Comparison of ENCODE assay signal across 28 cellular contexts in the genomic region with DNA sequence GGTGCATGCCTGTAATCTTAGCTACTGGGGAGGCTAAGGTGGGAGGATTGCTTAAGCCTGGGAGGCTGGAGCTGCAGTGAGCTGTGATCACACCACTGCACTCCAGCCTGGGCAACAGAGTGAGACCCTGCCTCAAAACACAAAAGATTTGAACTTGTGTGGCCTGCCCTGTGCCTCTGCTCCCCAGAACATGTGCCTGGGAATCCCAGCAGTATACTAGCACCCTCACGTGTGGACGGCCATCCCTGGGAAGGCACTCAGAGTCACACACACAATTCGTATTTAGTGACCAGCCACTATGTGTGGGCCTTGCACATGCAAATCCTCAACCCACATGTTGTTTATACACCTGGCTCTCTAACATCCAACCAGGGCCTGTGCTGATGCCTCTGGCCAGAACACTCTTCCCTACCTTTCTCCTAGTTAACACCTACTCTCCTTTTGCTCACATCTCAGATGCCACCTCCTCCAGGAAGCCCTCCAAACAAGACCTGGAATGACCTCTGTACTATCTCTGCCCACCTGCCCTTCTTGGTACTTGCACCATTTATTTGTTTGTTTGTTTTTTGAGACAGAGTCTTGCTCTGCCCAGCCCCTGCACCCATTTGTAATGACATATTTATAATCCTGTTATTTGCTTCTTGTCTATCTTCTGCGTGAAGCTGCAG.
"Had no signal": no experiment of that assay in that cellular context is flagged by ENCODE, and none has a peak within 500 bp of the region (broad histone marks: within the 10 kb centered on the region; RNA-seq: fewer than 3 reads in every experiment).

No MANE protein-coding gene starts in this region.

- H3K27ac ChIP-seq: cardiac muscle cell, SK-N-MC, VCaP had no signal

- H3K27me3 Mint-ChIP-seq: activated naive CD8-positive, alpha-beta T cell; activated T-helper 17 cell treated with anti-CD3 and anti-CD28 coated beads, Interleukin-2, amount 50 U/mL, for 72 hours had no signal

- DNase-seq: activated CD4-positive, alpha-beta memory T cell treated with anti-CD3 and anti-CD28 coated beads for 36 hours; activated CD4-positive, alpha-beta T cell treated with anti-CD3 and anti-CD28 coated beads, Interleukin-2, amount 10 ng/mL, durations not matched to agents 7 days and 5 days; activated CD4-positive, CD25-positive, alpha-beta regulatory T cell; activated CD8-positive, alpha-beta memory T cell treated with anti-CD3 and anti-CD28 coated beads for 24 hours; activated gamma-delta T cell; activated naive CD4-positive, alpha-beta T cell treated with anti-CD3 and anti-CD28 coated beads for 36 hours; activated T-cell treated with anti-CD3 and anti-CD28 coated beads for 4 hours; activated T-cell treated with anti-CD3 and anti-CD28 coated beads, Interleukin-2, amount 50 U/mL, for 48 hours; amygdala; NCI-H1092; NCI-H1417; NCI-H1694; NCI-H2029; NCI-H2107; NCI-H2171 treated with DMSO at 0.1 percent for 48 hours; NCI-H345; NCI-H510A; NCI-H526 treated with DMSO at 0.1 percent for 48 hours; NCI-H82; SIG-M5; T-helper 1 cell had no signal

- ATAC-seq: activated T-helper 17 cell treated with anti-CD3 and anti-CD28 coated beads, Interleukin-2, amount 50 U/mL, for 72 hours had no signal

- H3K27ac Mint-ChIP-seq: activated CD4-positive, alpha-beta memory T cell treated with anti-CD3 and anti-CD28 coated beads for 36 hours; activated CD4-positive, alpha-beta T cell treated with anti-CD3 and anti-CD28 coated beads, Interleukin-2, amount 10 ng/mL, durations not matched to agents 7 days and 5 days; activated naive CD4-positive, alpha-beta T cell treated with anti-CD3 and anti-CD28 coated beads for 36 hours; activated naive CD8-positive, alpha-beta T cell; activated T-helper 17 cell treated with anti-CD3 and anti-CD28 coated beads, Interleukin-2, amount 50 U/mL, for 72 hours; brain had no signal

- FAIRE-seq: astrocyte had no signal

- H3K4me3 Mint-ChIP-seq: activated CD4-positive, alpha-beta memory T cell treated with anti-CD3 and anti-CD28 coated beads for 36 hours; activated CD4-positive, alpha-beta T cell treated with anti-CD3 and anti-CD28 coated beads, Interleukin-2, amount 10 ng/mL, durations not matched to agents 7 days and 5 days; activated naive CD4-positive, alpha-beta T cell treated with anti-CD3 and anti-CD28 coated beads for 36 hours; activated naive CD8-positive, alpha-beta T cell; activated T-helper 17 cell treated with anti-CD3 and anti-CD28 coated beads, Interleukin-2, amount 50 U/mL, for 72 hours had no signal
